9 cellular contexts compared by ENCODE assay signal in the genomic region with DNA sequence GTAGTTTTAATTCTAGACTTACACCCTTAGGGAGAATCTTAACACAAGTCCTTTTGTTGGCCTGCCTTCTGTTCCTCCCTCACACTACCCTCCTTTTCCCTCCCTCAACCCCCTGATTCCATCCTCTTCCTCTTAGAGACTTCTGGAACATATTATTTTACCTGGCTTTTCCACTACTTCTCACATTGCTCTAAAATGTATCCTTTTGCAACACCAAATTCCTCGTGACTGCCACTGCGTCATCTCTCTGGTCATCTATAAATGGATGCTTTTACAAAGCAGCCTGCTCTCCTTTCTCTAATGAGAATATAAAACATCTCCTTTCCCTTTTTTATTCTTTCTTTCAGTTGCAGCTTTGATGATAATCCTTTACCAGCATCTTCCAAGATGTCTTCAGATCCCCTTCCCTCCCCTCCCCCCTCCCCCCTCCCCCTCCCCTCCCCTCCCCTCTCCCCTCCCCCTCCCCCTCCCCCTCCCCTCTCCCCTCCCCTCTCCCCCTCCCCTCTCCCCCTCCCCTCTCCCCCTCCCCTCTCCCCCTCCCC.
DNase-seq lines count a peak whose midpoint lies in the region; ATAC-seq and TF ChIP-seq lines count a peak whose summit lies in the region.
"Had no signal": no experiment of that assay in that cellular context is flagged by ENCODE, and none has a peak within 500 bp of the region (broad histone marks: within the 10 kb centered on the region; RNA-seq: fewer than 3 reads in every experiment).

No MANE protein-coding gene starts in this region.

- H3K4me3 Mint-ChIP-seq in activated CD4-positive, alpha-beta T cell treated with anti-CD3 and anti-CD28 coated beads, Interleukin-2, amount 10 ng/mL, durations not matched to agents 7 days and 5 days = peak overlapping the region; percentile 28
- peak overlapping the region; percentile 34 to 74 for H3K4me3 Mint-ChIP-seq in stimulated activated naive CD8-positive, alpha-beta T cell treated with anti-CD3 and anti-CD28 coated beads, Interleukin-15, amount 100 ng/mL, for 72 hours

- POLR2A ChIA-PET in activated CD4-positive, alpha-beta T cell treated with anti-CD3 and anti-CD28 coated beads, Interleukin-2, amount 10 ng/mL, durations not matched to agents 7 days and 5 days (lab: Charles Lee) = no interaction called here

- H3K27me3 ChIP-seq in RWPE2 (ENCODE audit: insufficient read depth, poor library complexity, severe bottlenecking) = no peaks in the 10 kb centered on the region

- H3K4me1 Mint-ChIP-seq in activated CD4-positive, alpha-beta T cell treated with anti-CD3 and anti-CD28 coated beads, Interleukin-2, amount 10 ng/mL, durations not matched to agents 7 days and 5 days = peaks cover 41% of the 10 kb centered on the region
- H3K4me1 Mint-ChIP-seq in stimulated activated naive CD8-positive, alpha-beta T cell treated with anti-CD3 and anti-CD28 coated beads, Interleukin-15, amount 100 ng/mL, for 72 hours = peaks cover 39% of the 10 kb centered on the region

- H3K27ac ChIP-seq in RWPE2 (ENCODE audit: poor library complexity, severe bottlenecking) = peak overlapping the region; percentile 50
- H3K27ac ChIP-seq in epithelial cell of prostate = peak overlapping the region; percentile 66

- H3K9me3 Mint-ChIP-seq in activated CD4-positive, alpha-beta T cell treated with anti-CD3 and anti-CD28 coated beads, Interleukin-2, amount 10 ng/mL, durations not matched to agents 7 days and 5 days = no peaks in the 10 kb centered on the region
- H3K9me3 Mint-ChIP-seq in stimulated activated naive CD8-positive, alpha-beta T cell treated with anti-CD3 and anti-CD28 coated beads, Interleukin-15, amount 100 ng/mL, for 72 hours = no peaks in the 10 kb centered on the region

- no peaks in the 10 kb centered on the region for H3K36me3 ChIP-seq in RWPE2 (ENCODE audit: low read depth)

- no peaks in the 10 kb centered on the region for H3K27me3 Mint-ChIP-seq in activated CD4-positive, alpha-beta T cell treated with anti-CD3 and anti-CD28 coated beads, Interleukin-2, amount 10 ng/mL, durations not matched to agents 7 days and 5 days
- H3K27me3 Mint-ChIP-seq in stimulated activated naive CD8-positive, alpha-beta T cell treated with anti-CD3 and anti-CD28 coated beads, Interleukin-15, amount 100 ng/mL, for 72 hours = no peaks in the 10 kb centered on the region

- no peak overlapping the region for H3K4me3 ChIP-seq in RWPE2 (ENCODE audit: severe bottlenecking)
- H3K4me3 ChIP-seq: mucosa of descending colon had no signal

- TF ChIP-seq CTCF in RWPE2 (IDR thresholded peaks at IDR 0.05; ENCODE audit: poor library complexity, severe bottlenecking) = no peak

- peaks cover 14% of the 10 kb centered on the region for H3K4me1 ChIP-seq in RWPE2 (ENCODE audit: insufficient read depth, poor library complexity, severe bottlenecking)

- H3K27ac Mint-ChIP-seq in activated CD4-positive, alpha-beta T cell treated with anti-CD3 and anti-CD28 coated beads, Interleukin-2, amount 10 ng/mL, durations not matched to agents 7 days and 5 days = peak overlapping the region; percentile 77
- H3K27ac Mint-ChIP-seq in stimulated activated naive CD8-positive, alpha-beta T cell treated with anti-CD3 and anti-CD28 coated beads, Interleukin-15, amount 100 ng/mL, for 72 hours = peak overlapping the region; percentile 86 to 94

- no peaks in the 10 kb centered on the region for H3K9me3 ChIP-seq in RWPE2 (ENCODE audit: severe bottlenecking)
- H3K9me3 ChIP-seq: mucosa of descending colon had no signal

- CTCF ChIA-PET in activated CD4-positive, alpha-beta T cell treated with anti-CD3 and anti-CD28 coated beads, Interleukin-2, amount 10 ng/mL, durations not matched to agents 7 days and 5 days (lab: Charles Lee) = no interaction called here

- ATAC-seq in RWPE2 (ENCODE audit: low read depth) (no peak), HG03520 (IDR thresholded peaks at IDR 0.05; ENCODE audit: unreplicated experiment) (no peak)
- no peak for ATAC-seq in stimulated activated naive CD8-positive, alpha-beta T cell treated with anti-CD3 and anti-CD28 coated beads, Interleukin-15, amount 100 ng/mL, for 72 hours
- ATAC-seq: mucosa of descending colon had no signal

- H3K36me3 Mint-ChIP-seq in activated CD4-positive, alpha-beta T cell treated with anti-CD3 and anti-CD28 coated beads, Interleukin-2, amount 10 ng/mL, durations not matched to agents 7 days and 5 days (ENCODE audit: low read depth) = peaks cover 10% of the 10 kb centered on the region

- DNase-seq in activated CD4-positive, alpha-beta T cell treated with anti-CD3 and anti-CD28 coated beads, Interleukin-2, amount 10 ng/mL, durations not matched to agents 7 days and 5 days = no peak
- no peak for DNase-seq in activated CD4-positive, alpha-beta T cell treated with anti-CD3 and anti-CD28 coated beads for 4 hours
- DNase-seq in RWPE2 (ENCODE audit: low spot score) = no peak
- no peak for DNase-seq in epithelial cell of prostate (ENCODE audit: low read depth, low spot score)
- no peak for DNase-seq in stimulated activated naive CD8-positive, alpha-beta T cell treated with anti-CD3 and anti-CD28 coated beads, Interleukin-15, amount 100 ng/mL, for 72 hours
- no peak for DNase-seq in NCI-H2196 treated with DMSO at 0.1 percent for 48 hours (lab: John Stamatoyannopoulos, UW; ENCODE audit: unreplicated experiment)
- DNase-seq in D341Med (ENCODE audit: low spot score) = no peak
- DNase-seq: mucosa of descending colon had no signal
